ENCODE assay signal across 14 cellular contexts in genomic region chr1:154865442-154866256, GRCh38. TPM values are rescaled to one million over a fixed set of nuclear protein-coding genes. Genes with fewer than 3 reads are reported as not detected.
DNase-seq lines count a peak whose midpoint lies in the region; ATAC-seq and TF ChIP-seq lines count a peak whose summit lies in the region.
"Had no signal": no experiment of that assay in that cellular context is flagged by ENCODE, and none has a peak within 500 bp of the region (broad histone marks: within the 10 kb centered on the region; RNA-seq: fewer than 3 reads in every experiment).

No MANE protein-coding gene starts in this region.

- H3K9me3 Mint-ChIP-seq in activated B cell treated with CpG ODN at 0.5 μM for 24 hours: no peaks in the 10 kb centered on the region
- no peaks in the 10 kb centered on the region for H3K9me3 Mint-ChIP-seq in osteocyte (ENCODE audit: unreplicated experiment)
- H3K9me3 Mint-ChIP-seq: activated naive CD8-positive, alpha-beta T cell treated with anti-CD3 and anti-CD28 coated beads, Interleukin-2, amount 10 ng/mL, durations not matched to agents 7 days and 5 days had no signal

- peaks cover 7% of the 10 kb centered on the region for H3F3A ChIP-seq in neural cell (ENCODE audit: insufficient read depth, low read length, poor library complexity, severe bottlenecking)

- peak overlapping the region; percentile 35 for H3K27ac Mint-ChIP-seq in activated B cell treated with CpG ODN at 0.5 μM for 24 hours
- H3K27ac Mint-ChIP-seq in osteocyte (ENCODE audit: unreplicated experiment): no peak overlapping the region
- H3K27ac Mint-ChIP-seq: activated naive CD8-positive, alpha-beta T cell treated with anti-CD3 and anti-CD28 coated beads, Interleukin-2, amount 10 ng/mL, durations not matched to agents 7 days and 5 days had no signal

- ATAC-seq in activated B cell treated with CpG ODN at 0.5 μM for 24 hours (ENCODE audit: low read depth): no peak
- no peak for ATAC-seq in GM18505 (IDR thresholded peaks at IDR 0.05; ENCODE audit: unreplicated experiment)

- H3K79me2 ChIP-seq in neural cell (replicated peaks; ENCODE audit: insufficient read depth, low read length): peaks cover 41% of the 10 kb centered on the region

- CTCF ChIA-PET in activated B cell treated with CpG ODN at 0.5 μM for 24 hours (lab: Charles Lee): interaction anchor here (0.9 to 1.8 kb wide), 3 partner anchors 13 to 306 kb away, joined by 3 to 8 read pairs (median 5); no protein-coding TSS in a partner anchor

- TF ChIP-seq EP300 in neural cell (conservative IDR thresholded peaks at IDR 0.05; ENCODE audit: poor library complexity, severe bottlenecking): no peak

- H3K36me3 Mint-ChIP-seq in activated B cell treated with CpG ODN at 0.5 μM for 24 hours (ENCODE audit: low read depth): no peaks in the 10 kb centered on the region
- H3K36me3 Mint-ChIP-seq in osteocyte (ENCODE audit: unreplicated experiment): no peaks in the 10 kb centered on the region
- H3K36me3 Mint-ChIP-seq: activated naive CD8-positive, alpha-beta T cell treated with anti-CD3 and anti-CD28 coated beads, Interleukin-2, amount 10 ng/mL, durations not matched to agents 7 days and 5 days had no signal

- H3K4me1 ChIP-seq in BLaER1 treated with 17β-estradiol and CSF1 and Interleukin-3, amounts not matched to agents 10 nM and 100 nM: peaks cover 87 to 99% (median 97%) of the 10 kb centered on the region in 10 experiments

- TF ChIP-seq POLR2A in GM18951 (IDR thresholded peaks at IDR 0.05; ENCODE audit: extremely low read depth, insufficient read depth, insufficient read length) (peak; percentile 42), GM18505 (IDR thresholded peaks at IDR 0.05; ENCODE audit: borderline replicate concordance, extremely low read depth, insufficient read depth, insufficient read length) (no peak)

- no peaks in the 10 kb centered on the region for H3K9me2 ChIP-seq in neural cell (ENCODE audit: insufficient read depth, low read length)

- H3K9ac ChIP-seq in BLaER1 treated with 17β-estradiol and CSF1 and Interleukin-3, amounts not matched to agents 10 nM and 100 nM: no peak overlapping the region
- H3K9ac ChIP-seq in neural cell (ENCODE audit: low read length): no peak overlapping the region

- H3K27me3 Mint-ChIP-seq in activated B cell treated with CpG ODN at 0.5 μM for 24 hours: peaks cover 34% of the 10 kb centered on the region
- H3K27me3 Mint-ChIP-seq in osteocyte (ENCODE audit: unreplicated experiment): peaks cover 2% of the 10 kb centered on the region

- TF ChIP-seq RAD21 in neural cell (conservative IDR thresholded peaks at IDR 0.05): no peak

- H2AFZ ChIP-seq in neural cell (ENCODE audit: low read depth, low read length): no peak overlapping the region

- no peaks in the 10 kb centered on the region for H3K36me3 ChIP-seq in BLaER1 treated with 17β-estradiol and CSF1 and Interleukin-3, amounts not matched to agents 10 nM and 100 nM
- no peaks in the 10 kb centered on the region for H3K36me3 ChIP-seq in neural cell (ENCODE audit: insufficient read depth, low read length)
- H3K36me3 ChIP-seq: neutrophil had no signal

- peaks cover 43 to 54% (median 48%) of the 10 kb centered on the region in 11 experiments for H3K27me3 ChIP-seq in BLaER1 treated with 17β-estradiol and CSF1 and Interleukin-3, amounts not matched to agents 10 nM and 100 nM
- H3K27me3 ChIP-seq in neural cell (ENCODE audit: insufficient read depth, low read depth, low read length): no peaks in the 10 kb centered on the region

- TF ChIP-seq CTCF in activated B cell treated with CpG ODN at 0.5 μM for 24 hours (IDR thresholded peaks at IDR 0.05): no peak
- TF ChIP-seq CTCF in neural cell (IDR thresholded peaks at IDR 0.05; ENCODE audit: poor library complexity, severe bottlenecking): no peak
- no peak for TF ChIP-seq CTCF in osteocyte (IDR thresholded peaks at IDR 0.05)

- intact Hi-C loops in activated B cell treated with CpG ODN at 0.5 μM for 24 hours (cut with micrococcal nuclease): loop anchor here (5.0 to 10.0 kb wide), 2 partner anchors 69 to 258 kb away; partner anchors contain the start of genes ADAR and PMVK

- no peaks in the 10 kb centered on the region for H3K9me3 ChIP-seq in BLaER1 treated with 17β-estradiol and CSF1 and Interleukin-3, amounts not matched to agents 10 nM and 100 nM (replicated peaks in 1 of 11)
- no peaks in the 10 kb centered on the region for H3K9me3 ChIP-seq in neural cell (ENCODE audit: low read length)
- H3K9me3 ChIP-seq: neutrophil had no signal

- DNase-seq in activated B cell treated with CpG ODN at 0.5 μM for 24 hours (no peak), GM19240 (ENCODE audit: insufficient read length, low spot score) (no peak), HK-2 (ENCODE audit: unreplicated experiment) (no peak), osteocyte (ENCODE audit: extremely low spot score, unreplicated experiment) (no peak)
- DNase-seq: activated naive CD8-positive, alpha-beta T cell treated with anti-CD3 and anti-CD28 coated beads, Interleukin-2, amount 10 ng/mL, durations not matched to agents 7 days and 5 days; GF-D8; NCI-H2107 had no signal

- H4K20me1 ChIP-seq in BLaER1 treated with 17β-estradiol and CSF1 and Interleukin-3, amounts not matched to agents 10 nM and 100 nM: peaks cover 0 to 15% (median 0%) of the 10 kb centered on the region in 11 experiments; a peak in 6 of 22 replicates
- H4K20me1 ChIP-seq in neural cell (ENCODE audit: insufficient read depth): no peaks in the 10 kb centered on the region

- POLR2A ChIA-PET in activated B cell treated with CpG ODN at 0.5 μM for 24 hours (lab: Charles Lee): no interaction called here

- H3K27ac ChIP-seq in BLaER1 treated with 17β-estradiol and CSF1 and Interleukin-3, amounts not matched to agents 10 nM and 100 nM: no peak overlapping the region
- no peak overlapping the region for H3K27ac ChIP-seq in neural cell (ENCODE audit: low read length)
- H3K27ac ChIP-seq: neutrophil, RWPE1, skin epidermis had no signal

- H3K4me1 Mint-ChIP-seq in activated B cell treated with CpG ODN at 0.5 μM for 24 hours (peaks cover 85% of the 10 kb centered on the region), osteocyte (ENCODE audit: unreplicated experiment) (peaks cover 60% of the 10 kb centered on the region)

- in situ Hi-C loops in GM18951 (cut with MboI; ENCODE audit: low sequenced_read_pairs, unreplicated experiment): no loop called here

- H3K4me3 Mint-ChIP-seq in activated B cell treated with CpG ODN at 0.5 μM for 24 hours (no peak overlapping the region), osteocyte (ENCODE audit: unreplicated experiment) (no peak overlapping the region)
- H3K4me3 Mint-ChIP-seq: activated naive CD8-positive, alpha-beta T cell treated with anti-CD3 and anti-CD28 coated beads, Interleukin-2, amount 10 ng/mL, durations not matched to agents 7 days and 5 days had no signal

- H3K4me2 ChIP-seq in BLaER1 treated with 17β-estradiol and CSF1 and Interleukin-3, amounts not matched to agents 10 nM and 100 nM: peak overlapping the region; percentile 67 to 88 (median 80); a peak in 21 of 22 replicates
- peak overlapping the region; percentile 32 for H3K4me2 ChIP-seq in neural cell (ENCODE audit: low read length)

- H3K4me3 ChIP-seq in BLaER1 treated with 17β-estradiol and CSF1 and Interleukin-3, amounts not matched to agents 10 nM and 100 nM: no peak overlapping the region
- peak overlapping the region; percentile 80 for H3K4me3 ChIP-seq in neural cell (ENCODE audit: low read length)
- H3K4me3 ChIP-seq: skin epidermis had no signal

TF ChIP-seq in neural cell, 6 proteins besides CTCF, POLR2A, EP300 and RAD21:
- TF ChIP-seq POLR2AphosphoS5 (IDR thresholded peaks at IDR 0.05): no peak
- no peak for TF ChIP-seq REST (IDR thresholded peaks at IDR 0.05; ENCODE audit: borderline replicate concordance)
- no peak for TF ChIP-seq EZH2 (IDR thresholded peaks at IDR 0.05; ENCODE audit: borderline replicate concordance, insufficient read depth, low read length, poor library complexity, severe bottlenecking)
- no peak for TF ChIP-seq SMC3 (conservative IDR thresholded peaks at IDR 0.05; ENCODE audit: poor library complexity)
- no peak for TF ChIP-seq MXI1 (conservative IDR thresholded peaks at IDR 0.05; ENCODE audit: poor library complexity, severe bottlenecking)
- no peak for TF ChIP-seq TAF1 (IDR thresholded peaks at IDR 0.05; ENCODE audit: low read depth)

RNA-seq across cellular contexts. Expression of gene KCNN3, which starts 4.4 kb away (rescaled TPM):
- total RNA-seq in activated B cell treated with CpG ODN at 0.5 μM for 24 hours (0.44 and 1.1 TPM in 2 replicates), osteocyte (0.16 and 0.29 TPM in 2 replicates)
- 2.2 and 2.4 TPM in 2 replicates for polyA plus RNA-seq in neural cell
- polyA minus RNA-seq in neural cell: 7.1 and 10.3 TPM in 2 replicates
